Comparison of ENCODE assay signal across 14 cellular contexts in genomic region chr4:101104264-101105052, GRCh38.
DNase-seq lines count a peak whose midpoint lies in the region; ATAC-seq, FAIRE-seq and TF ChIP-seq lines count a peak whose summit lies in the region.
"Had no signal": no experiment of that assay in that cellular context is flagged by ENCODE, and none has a peak within 500 bp of the region (broad histone marks: within the 10 kb centered on the region; RNA-seq: fewer than 3 reads in every experiment).

No MANE protein-coding gene starts in this region.

- peak overlapping the region; percentile 60 for H3K4me2 ChIP-seq in OCI-LY7 (ENCODE audit: low read length)
- H3K4me2 ChIP-seq: A549 had no signal

- H3K36me3 ChIP-seq in OCI-LY7 (ENCODE audit: insufficient read depth, low read length) (no peaks in the 10 kb centered on the region), small intestine (ENCODE audit: control insufficient read depth in 2 of 2, insufficient read depth in 2 of 2, low read length in 2 of 2) (no peaks in the 10 kb centered on the region)
- H3K36me3 ChIP-seq: SJSA1 had no signal

- peak; percentile 55 for ATAC-seq in HG02610 (IDR thresholded peaks at IDR 0.05; ENCODE audit: unreplicated experiment)
- ATAC-seq: foreskin keratinocyte had no signal

- no TSS peak for BruUV-seq in OCI-LY7 (replicated peaks; lab: Mats Ljungman, UMichigan)

- POLR2A ChIA-PET in OCI-LY7 (lab: Charles Lee), result interaction anchor here (0.6 to 2.5 kb wide), 9 partner anchors 16 to 1276 kb away, joined by 3 to 14 read pairs (median 3); no protein-coding TSS in a partner anchor

- H3K79me2 ChIP-seq in OCI-LY7 (ENCODE audit: insufficient read depth, low read depth, low read length), result no peaks in the 10 kb centered on the region

- H3K27ac ChIP-seq in OCI-LY7 (ENCODE audit: low read depth, low read length, poor library complexity, severe bottlenecking), result peak overlapping the region; percentile 66
- no peak overlapping the region for H3K27ac ChIP-seq in small intestine (ENCODE audit: low read depth in 1 of 2, low read length in 1 of 2)
- H3K27ac ChIP-seq: A549, foreskin keratinocyte, SJSA1 had no signal

- H3K4me3 ChIP-seq in OCI-LY7 (ENCODE audit: low read depth, low read length, poor library complexity, severe bottlenecking), result peak overlapping the region; percentile 28
- H3K4me3 ChIP-seq in small intestine (ENCODE audit: low read depth in 1 of 2, low read length in 2 of 2), result no peak overlapping the region
- H3K4me3 ChIP-seq: A549, lung, SJSA1 had no signal

- no peak for TF ChIP-seq CTCF in OCI-LY7 (conservative IDR thresholded peaks at IDR 0.05; ENCODE audit: low read length)

- DNase-seq in NCI-H510A treated with DMSO at 0.1 percent for 48 hours (lab: John Stamatoyannopoulos, UW), result peak; percentile 21
- no peak for DNase-seq in NCI-H510A (lab: John Stamatoyannopoulos, UW)
- DNase-seq in OCI-LY7 (ENCODE audit: low spot score), result no peak
- DNase-seq in small intestine, result peak; percentile 14
- no peak for DNase-seq in HTR-8/SVneo (ENCODE audit: insufficient read length, low spot score)
- DNase-seq in putamen (ENCODE audit: low spot score), result no peak
- no peak for DNase-seq in NCI-H2171 treated with DMSO at 0.1 percent for 48 hours (lab: John Stamatoyannopoulos, UW)
- DNase-seq: foreskin keratinocyte, NCI-H187, retina had no signal

- no peaks in the 10 kb centered on the region for H3K27me3 ChIP-seq in small intestine (ENCODE audit: control insufficient read depth in 2 of 2, insufficient read depth in 2 of 2, low read length in 2 of 2)
- H3K27me3 ChIP-seq: foreskin keratinocyte, SJSA1 had no signal

- no peaks in the 10 kb centered on the region for H3K9me3 ChIP-seq in OCI-LY7 (ENCODE audit: low read length)
- H3K9me3 ChIP-seq in small intestine (ENCODE audit: control insufficient read depth, low read depth), result no peaks in the 10 kb centered on the region
- H3K9me3 ChIP-seq: A549, SJSA1 had no signal

- intact Hi-C loops in OCI-LY7 (cut with micrococcal nuclease; ENCODE audit: unreplicated experiment), result loop anchor here (5.0 kb wide), 1 partner anchor 243 kb away; the partner anchor contains the start of gene PPP3CA

- 73 to 85% (median 81%) methylated on average over 7 of the region's 7 CpGs for WGBS in small intestine, 3 donors

- H3K9me2 ChIP-seq in OCI-LY7 (ENCODE audit: insufficient read depth, low read length), result no peaks in the 10 kb centered on the region

- H3K4me1 ChIP-seq in OCI-LY7 (ENCODE audit: insufficient read depth, low read length, poor library complexity, severe bottlenecking), result peaks cover 22% of the 10 kb centered on the region
- peaks cover 0 to 7% of the 10 kb centered on the region in 2 donors for H3K4me1 ChIP-seq in small intestine (ENCODE audit: control insufficient read depth in 2 of 2, insufficient read depth in 1 of 2, low read depth in 1 of 2, low read length in 1 of 2)
- H3K4me1 ChIP-seq: foreskin keratinocyte, SJSA1 had no signal

- CTCF ChIA-PET in OCI-LY7 (lab: Charles Lee; ENCODE audit: unreplicated experiment), result no interaction called here

- H2AFZ ChIP-seq in OCI-LY7 (ENCODE audit: low read length), result peak overlapping the region; percentile 40; the same call in 1 of the 2 replicates

- FAIRE-seq in small intestine (lab: Jason Lieb, UNC) (no peak), HTR-8/SVneo (lab: Jason Lieb, UNC) (no peak)
- FAIRE-seq: A549 had no signal

- no peaks in the 10 kb centered on the region for H4K20me1 ChIP-seq in OCI-LY7 (ENCODE audit: insufficient read depth, low read length)

Comparison
In these comparisons a context has a peak if more than half of its experiments do, and no peak if none do; other contexts are left out.
1. DNase-seq: peak in NCI-H510A treated with DMSO at 0.1 percent for 48 hours (single experiment) and small intestine (single experiment); none in NCI-H510A (single experiment), OCI-LY7 (single experiment), HTR-8/SVneo (single experiment), putamen (single experiment) and NCI-H2171 treated with DMSO at 0.1 percent for 48 hours (single experiment).